In genomic region chr15:22282794-22283533, GRCh38 we compare ENCODE assay signal across 8 cellular contexts.
DNase-seq lines count a peak whose midpoint lies in the region; ATAC-seq and TF ChIP-seq lines count a peak whose summit lies in the region.
"Not testable (repeated sequence)": the region's sequence is repeated elsewhere in the genome, so short reads cannot be mapped to it uniquely, and the experiment has no call there.

No MANE protein-coding gene starts in this region.

- not testable (repeated sequence) for H3K36me3 ChIP-seq in CD8-positive, alpha-beta memory T cell (ENCODE audit: insufficient read depth, low read length)

- H3K27me3 ChIP-seq in CD8-positive, alpha-beta memory T cell (ENCODE audit: insufficient read depth, low read length, poor library complexity, severe bottlenecking) = not testable (repeated sequence)

- not testable (repeated sequence) for H3K27me3 Mint-ChIP-seq in CD8-positive, alpha-beta memory T cell; activated CD4-positive, alpha-beta T cell treated with anti-CD3 and anti-CD28 coated beads for 36 hours; natural killer cell (ENCODE audit: low read depth in 2 of 2)

- peaks cover 7 to 11% (median 8%) of the 10 kb centered on the region in 3 donors for H3K4me1 Mint-ChIP-seq in CD8-positive, alpha-beta memory T cell
- H3K4me1 Mint-ChIP-seq in activated CD4-positive, alpha-beta T cell treated with anti-CD3 and anti-CD28 coated beads for 36 hours; natural killer cell: not testable (repeated sequence)

- H3K9me3 Mint-ChIP-seq in CD8-positive, alpha-beta memory T cell; activated CD4-positive, alpha-beta T cell treated with anti-CD3 and anti-CD28 coated beads for 36 hours (ENCODE audit: low read depth); activated naive CD4-positive, alpha-beta T cell treated with anti-CD3 and anti-CD28 coated beads, Interleukin-2, amount 50 U/mL, for 72 hours; natural killer cell: not testable (repeated sequence)

- peak in 2 of 5 donors; percentile 13 to 24 for DNase-seq in CD8-positive, alpha-beta memory T cell
- DNase-seq in activated CD4-positive, alpha-beta T cell treated with anti-CD3 and anti-CD28 coated beads for 36 hours = peak; percentile 45
- not testable (repeated sequence) for DNase-seq in activated naive CD4-positive, alpha-beta T cell treated with anti-CD3 and anti-CD28 coated beads, Interleukin-2, amount 50 U/mL, for 72 hours (ENCODE audit: low spot score in 2 of 2); natural killer cell

- not testable (repeated sequence) for H3K4me1 ChIP-seq in CD8-positive, alpha-beta memory T cell (ENCODE audit: insufficient read depth, low read length)

- not testable (repeated sequence) for H3K36me3 Mint-ChIP-seq in CD8-positive, alpha-beta memory T cell; activated CD4-positive, alpha-beta T cell treated with anti-CD3 and anti-CD28 coated beads for 36 hours (ENCODE audit: low read depth); activated naive CD4-positive, alpha-beta T cell treated with anti-CD3 and anti-CD28 coated beads, Interleukin-2, amount 50 U/mL, for 72 hours; natural killer cell

- H3K4me3 ChIP-seq in CD8-positive, alpha-beta memory T cell (ENCODE audit: low read length) = not testable (repeated sequence)

- H3K4me3 Mint-ChIP-seq in CD8-positive, alpha-beta memory T cell = peak overlapping the region in 5 of 7 donors; percentile 3 to 51 (median 18)
- not testable (repeated sequence) for H3K4me3 Mint-ChIP-seq in activated CD4-positive, alpha-beta T cell treated with anti-CD3 and anti-CD28 coated beads for 36 hours
- H3K4me3 Mint-ChIP-seq in natural killer cell = peak overlapping the region; percentile 36

- POLR2A ChIA-PET in CD8-positive, alpha-beta memory T cell (lab: Charles Lee); activated CD4-positive, alpha-beta T cell treated with anti-CD3 and anti-CD28 coated beads for 36 hours (lab: Charles Lee): not testable (repeated sequence)

- not testable (repeated sequence) for TF ChIP-seq CTCF in natural killer cell (IDR thresholded peaks at IDR 0.05)

- not testable (repeated sequence) for H3K27ac ChIP-seq in CD8-positive, alpha-beta memory T cell (ENCODE audit: low read depth, low read length)

- not testable (repeated sequence) for H3K9me3 ChIP-seq in CD8-positive, alpha-beta memory T cell (ENCODE audit: low read length)

- CTCF ChIA-PET in CD8-positive, alpha-beta memory T cell (lab: Charles Lee) = not testable (repeated sequence)
- CTCF ChIA-PET in activated CD4-positive, alpha-beta T cell treated with anti-CD3 and anti-CD28 coated beads for 36 hours (lab: Charles Lee) = interaction anchor here (0.6 kb wide), 1 partner anchor 1926 kb away, joined by 3 read pairs; no protein-coding TSS in a partner anchor

- peak overlapping the region in 7 of 8 donors; percentile 3 to 83 (median 13) for H3K27ac Mint-ChIP-seq in CD8-positive, alpha-beta memory T cell
- not testable (repeated sequence) for H3K27ac Mint-ChIP-seq in activated CD4-positive, alpha-beta T cell treated with anti-CD3 and anti-CD28 coated beads for 36 hours; activated naive CD4-positive, alpha-beta T cell treated with anti-CD3 and anti-CD28 coated beads, Interleukin-2, amount 50 U/mL, for 72 hours
- peak overlapping the region; percentile 62 to 71 for H3K27ac Mint-ChIP-seq in natural killer cell

- peak; percentile 46 for ATAC-seq in GM19328 (IDR thresholded peaks at IDR 0.05; ENCODE audit: unreplicated experiment)
- ATAC-seq in GM21825 (IDR thresholded peaks at IDR 0.05; ENCODE audit: unreplicated experiment) = peak; percentile 47
- ATAC-seq in HG02885 (IDR thresholded peaks at IDR 0.05; ENCODE audit: poor library complexity, unreplicated experiment) = peak; percentile 79
- peak; percentile 67 for ATAC-seq in HG03432 (IDR thresholded peaks at IDR 0.05; ENCODE audit: unreplicated experiment)
- peak; percentile 76 for ATAC-seq in activated CD4-positive, alpha-beta T cell treated with anti-CD3 and anti-CD28 coated beads for 36 hours
- ATAC-seq in activated naive CD4-positive, alpha-beta T cell treated with anti-CD3 and anti-CD28 coated beads, Interleukin-2, amount 50 U/mL, for 72 hours = peak; percentile 26 to 71
- ATAC-seq in natural killer cell = peak; percentile 50 to 90 (median 84)

- intact Hi-C loops in activated CD4-positive, alpha-beta T cell treated with anti-CD3 and anti-CD28 coated beads for 36 hours (cut with DNase I, micrococcal nuclease) = not testable (repeated sequence)
- intact Hi-C loops in natural killer cell (cut with micrococcal nuclease) = loop anchor here (5.0 kb wide), 1 partner anchor 36 kb away; no protein-coding TSS in a partner anchor
